Comparison of ENCODE assay signal across 32 cellular contexts in genomic region chr1:61654067-61654466, GRCh38.
"Had no signal": no experiment of that assay in that cellular context is flagged by ENCODE, and none has a peak within 500 bp of the region (broad histone marks: within the 10 kb centered on the region; RNA-seq: fewer than 3 reads in every experiment).

No MANE protein-coding gene starts in this region.

- ATAC-seq: activated CD4-positive, alpha-beta T cell treated with anti-CD3 and anti-CD28 coated beads for 36 hours; activated CD8-positive, alpha-beta memory T cell treated with anti-CD3 and anti-CD28 coated beads, Interleukin-2, amount 10 ng/mL, durations not matched to agents 7 days and 5 days; activated CD8-positive, alpha-beta T cell treated with anti-CD3 and anti-CD28 coated beads, Interleukin-2, amount 10 ng/mL, durations not matched to agents 7 days and 5 days; activated naive CD8-positive, alpha-beta T cell treated with anti-CD3 and anti-CD28 coated beads, Interleukin-2, amount 50 U/mL, for 24 hours; body of pancreas; effector memory CD8-positive, alpha-beta T cell; foreskin keratinocyte; gastrocnemius medialis; T-cell had no signal

- H3K36me3 ChIP-seq: adrenal gland, esophagus muscularis mucosa, gastrocnemius medialis, WERI-Rb-1 had no signal

- H3K27me3 ChIP-seq: adrenal gland, body of pancreas, esophagus muscularis mucosa, foreskin keratinocyte, gastrocnemius medialis had no signal

- H3K9me3 ChIP-seq: adrenal gland, body of pancreas, esophagus muscularis mucosa, gastrocnemius medialis had no signal

- FAIRE-seq: colon had no signal

- H3K4me3 ChIP-seq: adrenal gland, body of pancreas, esophagus muscularis mucosa, gastrocnemius medialis had no signal

- DNase-seq: activated B cell treated with CpG ODN at 0.5 μM for 24 hours; activated CD4-positive, alpha-beta memory T cell treated with anti-CD3 and anti-CD28 coated beads for 36 hours; activated CD4-positive, alpha-beta T cell treated with anti-CD3 and anti-CD28 coated beads for 36 hours; activated CD4-positive, alpha-beta T cell treated with anti-CD3 and anti-CD28 coated beads, Interleukin-2, amount 10 ng/mL, durations not matched to agents 24 days and 14 days; activated CD4-positive, CD25-positive, alpha-beta regulatory T cell treated with anti-CD3 and anti-CD28 coated beads, Interleukin-2, amount 50 U/mL, for 72 hours; activated CD8-positive, alpha-beta memory T cell treated with anti-CD3 and anti-CD28 coated beads, Interleukin-2, amount 10 ng/mL, durations not matched to agents 7 days and 5 days; activated CD8-positive, alpha-beta memory T cell treated with anti-CD3 and anti-CD28 coated beads, Interleukin-2, amount 50 U/mL, for 4 hours; activated CD8-positive, alpha-beta T cell treated with anti-CD3 and anti-CD28 coated beads, Interleukin-2, amount 10 ng/mL, durations not matched to agents 7 days and 5 days; activated effector memory CD4-positive, alpha-beta T cell treated with anti-CD3 and anti-CD28 coated beads, Interleukin-2, amount 50 U/mL, for 16 hours; activated naive CD4-positive, alpha-beta T cell treated with anti-CD3 and anti-CD28 coated beads for 36 hours; activated naive CD8-positive, alpha-beta T cell treated with anti-CD3 and anti-CD28 coated beads for 36 hours; activated naive CD8-positive, alpha-beta T cell treated with anti-CD3 and anti-CD28 coated beads, Interleukin-2, amount 50 U/mL, for 24 hours; activated T-cell treated with anti-CD3 and anti-CD28 coated beads, Interleukin-2, amount 50 U/mL, for 1 hour; activated T-cell treated with anti-CD3 and anti-CD28 coated beads, Interleukin-2, amount 50 U/mL, for 48 hours; adrenal gland; amygdala; aorta; body of pancreas; caudate nucleus; cortex of kidney; dermis blood vessel endothelial cell; effector CD4-positive, alpha-beta T cell; effector memory CD8-positive, alpha-beta T cell; erythroblast; foreskin keratinocyte; gastrocnemius medialis; glutamatergic neuron; T-cell; T1000; WERI-Rb-1 had no signal

- H3K27ac ChIP-seq: adrenal gland, body of pancreas, esophagus muscularis mucosa, foreskin keratinocyte, gastrocnemius medialis, WERI-Rb-1 had no signal

- H3K4me1 ChIP-seq: adrenal gland, body of pancreas, esophagus muscularis mucosa, foreskin keratinocyte, gastrocnemius medialis had no signal
